15 cellular contexts compared by ENCODE assay signal in the genomic region with DNA sequence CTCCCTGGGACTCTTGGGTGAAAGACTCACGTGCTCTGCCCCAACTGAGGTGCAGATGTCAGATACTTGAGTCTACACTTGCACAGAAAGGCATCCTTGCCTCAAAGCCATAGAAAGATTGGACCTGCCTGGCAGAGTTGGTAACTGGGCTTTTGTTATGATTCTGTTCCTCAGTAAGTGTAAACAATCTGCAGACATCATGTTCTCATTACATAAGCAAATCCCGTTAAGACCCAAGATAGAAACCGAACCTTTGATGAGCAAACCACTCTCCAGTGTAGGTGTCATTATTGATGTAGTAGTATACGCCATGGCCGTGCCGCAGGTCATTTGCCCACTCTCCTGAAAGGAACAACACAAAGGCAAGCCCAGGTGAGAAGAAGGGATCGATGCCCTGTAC. TPM values are rescaled to one million over a fixed set of nuclear protein-coding genes. Genes with fewer than 3 reads are reported as not detected.
DNase-seq lines count a peak whose midpoint lies in the region; ATAC-seq, FAIRE-seq and TF ChIP-seq lines count a peak whose summit lies in the region.
"Had no signal": no experiment of that assay in that cellular context is flagged by ENCODE, and none has a peak within 500 bp of the region (broad histone marks: within the 10 kb centered on the region; RNA-seq: fewer than 3 reads in every experiment).

No MANE protein-coding gene starts in this region.

- no peak overlapping the region for H2AFZ ChIP-seq in SK-N-SH (ENCODE audit: low read depth)
- H2AFZ ChIP-seq: GM23248 had no signal

- peaks cover 0 to 10% (median 7%) of the 10 kb centered on the region in 11 experiments; a peak in 10 of 22 replicates for H3K9me3 ChIP-seq in BLaER1 treated with 17β-estradiol and CSF1 and Interleukin-3, amounts not matched to agents 10 nM and 100 nM (replicated peaks in 1 of 11)
- H3K9me3 ChIP-seq in SK-N-SH, result no peaks in the 10 kb centered on the region
- H3K9me3 ChIP-seq: HAP-1 had no signal

- CTCF ChIA-PET in SK-N-SH (lab: Yijun Ruan, JAX), result interaction anchor here (1.1 kb wide), 1 partner anchor 43 kb away, joined by 3 read pairs; no protein-coding TSS in a partner anchor

- H3K4me3 ChIP-seq in BLaER1 treated with 17β-estradiol and CSF1 and Interleukin-3, amounts not matched to agents 10 nM and 100 nM, result no peak overlapping the region
- no peak overlapping the region for H3K4me3 ChIP-seq in SK-N-SH (ENCODE audit: low read depth in 2 of 2, low read length in 1 of 2)
- H3K4me3 ChIP-seq: GM23248, HAP-1 had no signal

- POLR2A ChIA-PET in SK-N-SH (lab: Yijun Ruan, JAX), result no interaction called here

- ATAC-seq in HG03280 (IDR thresholded peaks at IDR 0.05; ENCODE audit: unreplicated experiment), result no peak

- WGBS in SK-N-SH (ENCODE audit: low lambda C conversion rate), result 72% methylated on average over 6 of the region's 7 CpGs

- H3K9me2 ChIP-seq in SK-N-SH, result no peaks in the 10 kb centered on the region; the same call in 1 of the 2 replicates

- no peaks in the 10 kb centered on the region for H3K79me2 ChIP-seq in SK-N-SH (ENCODE audit: insufficient read depth)

- no peak for TF ChIP-seq EP300 in SK-N-SH (IDR thresholded peaks at IDR 0.05; ENCODE audit: borderline replicate concordance in 1 of 2, low read depth in 1 of 2, low read length in 1 of 2)

- TF ChIP-seq RAD21 in SK-N-SH (IDR thresholded peaks at IDR 0.05; ENCODE audit: low read length), result no peak

- no peaks in the 10 kb centered on the region for H4K20me1 ChIP-seq in BLaER1 treated with 17β-estradiol and CSF1 and Interleukin-3, amounts not matched to agents 10 nM and 100 nM
- no peaks in the 10 kb centered on the region for H4K20me1 ChIP-seq in SK-N-SH (ENCODE audit: insufficient read depth)

- TF ChIP-seq CTCF in SK-N-SH (IDR thresholded peaks at IDR 0.05), result no peak

- H3K36me3 ChIP-seq in BLaER1 treated with 17β-estradiol and CSF1 and Interleukin-3, amounts not matched to agents 10 nM and 100 nM, result no peaks in the 10 kb centered on the region
- no peaks in the 10 kb centered on the region for H3K36me3 ChIP-seq in SK-N-SH (replicated peaks in 1 of 2; ENCODE audit: control insufficient read depth in 1 of 2, insufficient read depth in 2 of 2, low read length in 1 of 2)
- H3K36me3 ChIP-seq: HAP-1 had no signal

- H3K4me2 ChIP-seq in BLaER1 treated with 17β-estradiol and CSF1 and Interleukin-3, amounts not matched to agents 10 nM and 100 nM, result peak overlapping the region in 7 of 11 experiments; percentile 3 to 57 (median 20); a peak in 10 of 22 replicates
- no peak overlapping the region for H3K4me2 ChIP-seq in SK-N-SH

- H3K4me1 ChIP-seq in BLaER1 treated with 17β-estradiol and CSF1 and Interleukin-3, amounts not matched to agents 10 nM and 100 nM, result peaks cover 0 to 14% (median 8%) of the 10 kb centered on the region in 10 experiments; a peak in 10 of 20 replicates
- H3K4me1 ChIP-seq in SK-N-SH (ENCODE audit: control insufficient read depth in 1 of 2, insufficient read depth in 2 of 2, low read depth in 1 of 2, low read length in 1 of 2), result peaks cover 0 to 2% of the 10 kb centered on the region in 2 experiments; a peak in 2 of 4 replicates
- H3K4me1 ChIP-seq: HAP-1 had no signal

- H3K27ac ChIP-seq in BLaER1 treated with 17β-estradiol and CSF1 and Interleukin-3, amounts not matched to agents 10 nM and 100 nM, result no peak overlapping the region
- no peak overlapping the region for H3K27ac ChIP-seq in SK-N-SH (ENCODE audit: low read depth in 2 of 2, low read length in 1 of 2)
- H3K27ac ChIP-seq: C4-2B, GM23248 had no signal

- peak; percentile 78 to 83 for DNase-seq in NCI-H526 (lab: John Stamatoyannopoulos, UW)
- no peak for DNase-seq in NCI-H1417 treated with DMSO at 0.1 percent for 48 hours (lab: John Stamatoyannopoulos, UW)
- no peak for DNase-seq in SK-N-SH
- DNase-seq: CD4-positive, alpha-beta T cell; DMS153; DMS79; GM23248; IMR-90 had no signal

- peak; percentile 66 for FAIRE-seq in islet of Langerhans (lab: Jason Lieb, UNC)
- FAIRE-seq: GM18507, HTR-8/SVneo had no signal

- H3F3A ChIP-seq in SK-N-SH (replicated peaks; ENCODE audit: insufficient read depth), result no peaks in the 10 kb centered on the region

- no peak overlapping the region for H3K9ac ChIP-seq in BLaER1 treated with 17β-estradiol and CSF1 and Interleukin-3, amounts not matched to agents 10 nM and 100 nM
- no peak overlapping the region for H3K9ac ChIP-seq in SK-N-SH
- H3K9ac ChIP-seq: GM23248 had no signal

- no peaks in the 10 kb centered on the region for H3K27me3 ChIP-seq in BLaER1 treated with 17β-estradiol and CSF1 and Interleukin-3, amounts not matched to agents 10 nM and 100 nM
- no peaks in the 10 kb centered on the region; the same call in 1 of the 2 replicates for H3K27me3 ChIP-seq in SK-N-SH (ENCODE audit: insufficient read depth)

TF ChIP-seq in SK-N-SH, 30 proteins besides CTCF, POLR2A, EP300 and RAD21:
- no peak for TF ChIP-seq TEAD4 (IDR thresholded peaks at IDR 0.05; ENCODE audit: borderline replicate concordance, insufficient read depth)
- no peak for TF ChIP-seq TCF12 (IDR thresholded peaks at IDR 0.05)
- no peak for TF ChIP-seq MXI1 (IDR thresholded peaks at IDR 0.05; ENCODE audit: low read depth, low read length)
- no peak for TF ChIP-seq EZH2phosphoT487 (IDR thresholded peaks at IDR 0.05; ENCODE audit: borderline replicate concordance, low read depth)
- TF ChIP-seq JUND (IDR thresholded peaks at IDR 0.05), result no peak
- TF ChIP-seq, protein P1, sequence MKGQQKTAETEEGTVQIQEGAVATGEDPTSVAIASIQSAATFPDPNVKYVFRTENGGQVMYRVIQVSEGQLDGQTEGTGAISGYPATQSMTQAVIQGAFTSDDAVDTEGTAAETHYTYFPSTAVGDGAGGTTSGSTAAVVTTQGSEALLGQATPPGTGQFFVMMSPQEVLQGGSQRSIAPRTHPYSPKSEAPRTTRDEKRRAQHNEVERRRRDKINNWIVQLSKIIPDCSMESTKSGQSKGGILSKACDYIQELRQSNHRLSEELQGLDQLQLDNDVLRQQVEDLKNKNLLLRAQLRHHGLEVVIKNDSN (IDR thresholded peaks at IDR 0.05; ENCODE audit: borderline replicate concordance, low read depth), result no peak
- TF ChIP-seq TAF1 (IDR thresholded peaks at IDR 0.05; ENCODE audit: borderline replicate concordance, low read depth, low read length), result no peak
- TF ChIP-seq, protein P2, sequence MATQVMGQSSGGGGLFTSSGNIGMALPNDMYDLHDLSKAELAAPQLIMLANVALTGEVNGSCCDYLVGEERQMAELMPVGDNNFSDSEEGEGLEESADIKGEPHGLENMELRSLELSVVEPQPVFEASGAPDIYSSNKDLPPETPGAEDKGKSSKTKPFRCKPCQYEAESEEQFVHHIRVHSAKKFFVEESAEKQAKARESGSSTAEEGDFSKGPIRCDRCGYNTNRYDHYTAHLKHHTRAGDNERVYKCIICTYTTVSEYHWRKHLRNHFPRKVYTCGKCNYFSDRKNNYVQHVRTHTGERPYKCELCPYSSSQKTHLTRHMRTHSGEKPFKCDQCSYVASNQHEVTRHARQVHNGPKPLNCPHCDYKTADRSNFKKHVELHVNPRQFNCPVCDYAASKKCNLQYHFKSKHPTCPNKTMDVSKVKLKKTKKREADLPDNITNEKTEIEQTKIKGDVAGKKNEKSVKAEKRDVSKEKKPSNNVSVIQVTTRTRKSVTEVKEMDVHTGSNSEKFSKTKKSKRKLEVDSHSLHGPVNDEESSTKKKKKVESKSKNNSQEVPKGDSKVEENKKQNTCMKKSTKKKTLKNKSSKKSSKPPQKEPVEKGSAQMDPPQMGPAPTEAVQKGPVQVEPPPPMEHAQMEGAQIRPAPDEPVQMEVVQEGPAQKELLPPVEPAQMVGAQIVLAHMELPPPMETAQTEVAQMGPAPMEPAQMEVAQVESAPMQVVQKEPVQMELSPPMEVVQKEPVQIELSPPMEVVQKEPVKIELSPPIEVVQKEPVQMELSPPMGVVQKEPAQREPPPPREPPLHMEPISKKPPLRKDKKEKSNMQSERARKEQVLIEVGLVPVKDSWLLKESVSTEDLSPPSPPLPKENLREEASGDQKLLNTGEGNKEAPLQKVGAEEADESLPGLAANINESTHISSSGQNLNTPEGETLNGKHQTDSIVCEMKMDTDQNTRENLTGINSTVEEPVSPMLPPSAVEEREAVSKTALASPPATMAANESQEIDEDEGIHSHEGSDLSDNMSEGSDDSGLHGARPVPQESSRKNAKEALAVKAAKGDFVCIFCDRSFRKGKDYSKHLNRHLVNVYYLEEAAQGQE (IDR thresholded peaks at IDR 0.05; ENCODE audit: low read depth, low read length), result no peak
- no peak for TF ChIP-seq MEF2A (IDR thresholded peaks at IDR 0.05; ENCODE audit: borderline replicate concordance, low read depth)
- TF ChIP-seq GATA2 (CRISPR knock-in tag; IDR thresholded peaks at IDR 0.05), result no peak
- TF ChIP-seq SMC3 (IDR thresholded peaks at IDR 0.05; ENCODE audit: low read depth, low read length), result no peak
- TF ChIP-seq FOSL2 (IDR thresholded peaks at IDR 0.05; ENCODE audit: borderline replicate concordance, low read depth), result no peak
- TF ChIP-seq FOXM1 (IDR thresholded peaks at IDR 0.05; ENCODE audit: low read depth), result no peak
- no peak for TF ChIP-seq NFIC (IDR thresholded peaks at IDR 0.05; ENCODE audit: borderline replicate concordance)
- TF ChIP-seq RXRA (IDR thresholded peaks at IDR 0.05; ENCODE audit: borderline replicate concordance, low read depth), result no peak
- no peak for TF ChIP-seq NRF1 (IDR thresholded peaks at IDR 0.05; ENCODE audit: low read depth, low read length)
- TF ChIP-seq, protein P3, sequence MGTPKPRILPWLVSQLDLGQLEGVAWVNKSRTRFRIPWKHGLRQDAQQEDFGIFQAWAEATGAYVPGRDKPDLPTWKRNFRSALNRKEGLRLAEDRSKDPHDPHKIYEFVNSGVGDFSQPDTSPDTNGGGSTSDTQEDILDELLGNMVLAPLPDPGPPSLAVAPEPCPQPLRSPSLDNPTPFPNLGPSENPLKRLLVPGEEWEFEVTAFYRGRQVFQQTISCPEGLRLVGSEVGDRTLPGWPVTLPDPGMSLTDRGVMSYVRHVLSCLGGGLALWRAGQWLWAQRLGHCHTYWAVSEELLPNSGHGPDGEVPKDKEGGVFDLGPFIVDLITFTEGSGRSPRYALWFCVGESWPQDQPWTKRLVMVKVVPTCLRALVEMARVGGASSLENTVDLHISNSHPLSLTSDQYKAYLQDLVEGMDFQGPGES (IDR thresholded peaks at IDR 0.05; ENCODE audit: low read depth, low read length), result no peak

RNA-seq across cellular contexts. Expression of a gene that starts 9.9 kb away (rescaled TPM):
- polyA plus RNA-seq in SK-N-SH (2012; rRNA removed), result 0.97 and 1.1 TPM in 2 replicates
- 1.1 and 2.1 TPM in 2 replicates for polyA plus RNA-seq in SK-N-SH (2012; cell fraction: cytosol; rRNA removed)
- 0.37 and 0.67 TPM in 2 replicates for polyA plus RNA-seq in SK-N-SH (2012; cell fraction: nucleus; rRNA removed)
- polyA plus RNA-seq: GM23248, IMR-90 had no signal

RNA-seq across cellular contexts. Expression of a gene that starts 27.5 kb away (rescaled TPM):
- 1.6 and 2.8 TPM in 2 replicates for polyA plus RNA-seq in SK-N-SH (2012; rRNA removed)
- polyA plus RNA-seq in SK-N-SH (2012; cell fraction: cytosol; rRNA removed), result 1.3 and 1.8 TPM in 2 replicates
- 2.7 and 3.5 TPM in 2 replicates for polyA plus RNA-seq in SK-N-SH (2012; cell fraction: nucleus; rRNA removed)
- polyA plus RNA-seq: GM23248 had no signal

Comparison
In these comparisons a context has a peak if more than half of its experiments do, and no peak if none do; other contexts are left out.
1. DNase-seq: peak in NCI-H526 (2 of 2); none in NCI-H1417 treated with DMSO at 0.1 percent for 48 hours (single experiment) and SK-N-SH (single experiment).